ENCODE assay signal across 21 cellular contexts in genomic region chr10:58225654-58226053, GRCh38. TPM values are rescaled to one million over a fixed set of nuclear protein-coding genes. Genes with fewer than 3 reads are reported as not detected.
DNase-seq lines count a peak whose midpoint lies in the region; ATAC-seq, FAIRE-seq and TF ChIP-seq lines count a peak whose summit lies in the region.
"Had no signal": no experiment of that assay in that cellular context is flagged by ENCODE, and none has a peak within 500 bp of the region (broad histone marks: within the 10 kb centered on the region; RNA-seq: fewer than 3 reads in every experiment).

No MANE protein-coding gene starts in this region.

- TF ChIP-seq CTCF in HFFc6 (IDR thresholded peaks at IDR 0.05) = no peak

- H3K36me3 Mint-ChIP-seq in activated naive CD4-positive, alpha-beta T cell treated with anti-CD3 and anti-CD28 coated beads, Interleukin-2, amount 50 U/mL, for 24 hours = peaks cover 21% of the 10 kb centered on the region
- peaks cover 5 to 11% of the 10 kb centered on the region in 2 donors for H3K36me3 Mint-ChIP-seq in activated naive CD4-positive, alpha-beta T cell treated with anti-CD3 and anti-CD28 coated beads, Interleukin-2, amount 50 U/mL, for 72 hours
- peaks cover 6% of the 10 kb centered on the region for H3K36me3 Mint-ChIP-seq in HFFc6 (ENCODE audit: low read depth)

- peak overlapping the region; percentile 14 for H3K27ac Mint-ChIP-seq in activated naive CD4-positive, alpha-beta T cell treated with anti-CD3 and anti-CD28 coated beads, Interleukin-2, amount 50 U/mL, for 24 hours
- H3K27ac Mint-ChIP-seq in activated naive CD4-positive, alpha-beta T cell treated with anti-CD3 and anti-CD28 coated beads, Interleukin-2, amount 50 U/mL, for 72 hours = no peak overlapping the region
- no peak overlapping the region for H3K27ac Mint-ChIP-seq in HFFc6
- H3K27ac Mint-ChIP-seq: B cell; CD4-positive, CD25-positive, alpha-beta regulatory T cell; CD8-positive, alpha-beta T cell had no signal

- WGBS in small intestine, 3 donors = 19 to 65% (median 35%) methylated on average over 2 of the region's 2 CpGs

- no peaks in the 10 kb centered on the region for H3K9me3 ChIP-seq in small intestine (ENCODE audit: control insufficient read depth, low read depth)
- H3K9me3 ChIP-seq: BLaER1, HAP-1 had no signal

- H3K9me3 Mint-ChIP-seq in activated naive CD4-positive, alpha-beta T cell treated with anti-CD3 and anti-CD28 coated beads, Interleukin-2, amount 50 U/mL, for 24 hours = no peaks in the 10 kb centered on the region
- no peaks in the 10 kb centered on the region for H3K9me3 Mint-ChIP-seq in activated naive CD4-positive, alpha-beta T cell treated with anti-CD3 and anti-CD28 coated beads, Interleukin-2, amount 50 U/mL, for 72 hours
- no peaks in the 10 kb centered on the region for H3K9me3 Mint-ChIP-seq in HFFc6
- H3K9me3 Mint-ChIP-seq: CD4-positive, CD25-positive, alpha-beta regulatory T cell; CD8-positive, alpha-beta T cell had no signal

- no peak overlapping the region for H3K4me3 Mint-ChIP-seq in activated naive CD4-positive, alpha-beta T cell treated with anti-CD3 and anti-CD28 coated beads, Interleukin-2, amount 50 U/mL, for 24 hours
- H3K4me3 Mint-ChIP-seq in HFFc6 = no peak overlapping the region
- H3K4me3 Mint-ChIP-seq: B cell; CD4-positive, CD25-positive, alpha-beta regulatory T cell; CD8-positive, alpha-beta T cell had no signal

- no peak for ATAC-seq in activated naive CD4-positive, alpha-beta T cell treated with anti-CD3 and anti-CD28 coated beads, Interleukin-2, amount 50 U/mL, for 72 hours
- ATAC-seq in left colon = peak; percentile 59
- ATAC-seq: CD8-positive, alpha-beta T cell had no signal

- no peaks in the 10 kb centered on the region for H3K27me3 ChIP-seq in small intestine (ENCODE audit: control insufficient read depth in 2 of 2, insufficient read depth in 2 of 2, low read length in 2 of 2)
- H3K27me3 ChIP-seq: BLaER1 had no signal

- H3K4me1 Mint-ChIP-seq in activated naive CD4-positive, alpha-beta T cell treated with anti-CD3 and anti-CD28 coated beads, Interleukin-2, amount 50 U/mL, for 24 hours = no peaks in the 10 kb centered on the region
- H3K4me1 Mint-ChIP-seq in HFFc6 (ENCODE audit: low read depth) = peaks cover 7% of the 10 kb centered on the region

- no peaks in the 10 kb centered on the region for H3K36me3 ChIP-seq in small intestine (ENCODE audit: control insufficient read depth in 2 of 2, insufficient read depth in 2 of 2, low read length in 2 of 2)

- intact Hi-C loops in left colon (cut with DNase I, micrococcal nuclease) = no loop called here

- DNase-seq in activated naive CD4-positive, alpha-beta T cell treated with anti-CD3 and anti-CD28 coated beads, Interleukin-2, amount 50 U/mL, for 72 hours (ENCODE audit: low spot score in 2 of 2) = no peak
- DNase-seq in LoVo (ENCODE audit: low spot score) = peak; percentile 11
- DNase-seq in left colon = no peak
- peak; percentile 57 for DNase-seq in small intestine
- no peak for DNase-seq in NCI-H2107 (lab: John Stamatoyannopoulos, UW)
- no peak for DNase-seq in NCI-H510A treated with DMSO at 0.1 percent for 48 hours (lab: John Stamatoyannopoulos, UW)
- no peak for DNase-seq in HFFc6
- DNase-seq: CD4-positive, CD25-positive, alpha-beta regulatory T cell; CD8-positive, alpha-beta T cell; DMS53; DMS79 treated with DMSO at 0.1 percent for 48 hours; GF-D8; GOT3 had no signal

- no peak overlapping the region for H3K4me3 ChIP-seq in small intestine (ENCODE audit: low read depth in 1 of 2, low read length in 2 of 2)
- H3K4me3 ChIP-seq: BLaER1, HAP-1 had no signal

- peak overlapping the region in 1 of 2 donors; percentile 44 for H3K27ac ChIP-seq in small intestine (ENCODE audit: low read depth in 1 of 2, low read length in 1 of 2)
- H3K27ac ChIP-seq: 22Rv1, BLaER1, C4-2B had no signal

- no peaks in the 10 kb centered on the region for H3K4me1 ChIP-seq in small intestine (ENCODE audit: control insufficient read depth in 2 of 2, insufficient read depth in 1 of 2, low read depth in 1 of 2, low read length in 1 of 2)
- H3K4me1 ChIP-seq: BLaER1, HAP-1 had no signal

- FAIRE-seq in small intestine (lab: Jason Lieb, UNC) = no peak
- FAIRE-seq: GM12891, GM18507 had no signal

- no peaks in the 10 kb centered on the region for H3K27me3 Mint-ChIP-seq in activated naive CD4-positive, alpha-beta T cell treated with anti-CD3 and anti-CD28 coated beads, Interleukin-2, amount 50 U/mL, for 24 hours
- no peaks in the 10 kb centered on the region for H3K27me3 Mint-ChIP-seq in HFFc6 (ENCODE audit: insufficient read depth)
- H3K27me3 Mint-ChIP-seq: B cell; CD4-positive, CD25-positive, alpha-beta regulatory T cell had no signal

RNA-seq across cellular contexts. Expression of gene IPMK, which starts 42.0 kb away (rescaled TPM):
- 10 to 100 TPM in 1 of 2 donors, 1 to 10 TPM in 1; 5.7 to 10.1 TPM for total RNA-seq in activated naive CD4-positive, alpha-beta T cell treated with anti-CD3 and anti-CD28 coated beads, Interleukin-2, amount 50 U/mL, for 72 hours
- 10 to 100 TPM; 14.3 to 20.5 TPM for total RNA-seq in left colon
- polyA plus RNA-seq in small intestine = 10 to 100 TPM in 1 of 3 donors, 1 to 10 TPM in 2; 4.9 to 10.5 (median 9.7) TPM
- 1 to 10 TPM; 3.3 to 3.8 (median 3.5) TPM for total RNA-seq in HFFc6 (2021; fragmentation: NEBNext Ultra II Directional; extraction: Animal tissue kit (Norgen Biotek cat#: 25700))

RNA-seq across cellular contexts. Expression of gene CISD1, which starts 43.3 kb away (rescaled TPM):
- total RNA-seq in activated naive CD4-positive, alpha-beta T cell treated with anti-CD3 and anti-CD28 coated beads, Interleukin-2, amount 50 U/mL, for 72 hours = 10 to 100 TPM; 38.1 to 63.2 TPM
- 10 to 100 TPM; 46.4 to 50.2 TPM for total RNA-seq in left colon
- 100 to 1,000 TPM in 2 of 3 donors, 10 to 100 TPM in 1; 69.2 to 167 (median 147) TPM for polyA plus RNA-seq in small intestine
- total RNA-seq in HFFc6 (2021; fragmentation: NEBNext Ultra II Directional; extraction: Animal tissue kit (Norgen Biotek cat#: 25700)) = 10 to 100 TPM; 36.6 to 55.3 (median 43.8) TPM

Comparison
In these comparisons a context has a peak if more than half of its experiments do, and no peak if none do; other contexts are left out.
1. DNase-seq: peak in LoVo (single experiment) and small intestine (single experiment); none in activated naive CD4-positive, alpha-beta T cell treated with anti-CD3 and anti-CD28 coated beads, Interleukin-2, amount 50 U/mL, for 72 hours (0 of 2), left colon (0 of 2), NCI-H2107 (single experiment), NCI-H510A treated with DMSO at 0.1 percent for 48 hours (single experiment) and HFFc6 (single experiment).